Comparison of ENCODE assay signal across 1 cellular context in genomic region chr3:123765475-123766166, GRCh38.
TF ChIP-seq lines count a peak whose summit lies in the region.

No MANE protein-coding gene starts in this region.

TF ChIP-seq in GM12878, 131 proteins besides CTCF, POLR2A, EP300 and RAD21 (continued from another document):
- TF ChIP-seq PRDM15 (CRISPR knock-in tag; IDR thresholded peaks at IDR 0.05) (no peak), HDAC6 (IDR thresholded peaks at IDR 0.05; ENCODE audit: unreplicated experiment) (no peak), ATF7 (IDR thresholded peaks at IDR 0.05; ENCODE audit: low read depth) (no peak), MYB (IDR thresholded peaks at IDR 0.05; ENCODE audit: borderline replicate concordance, low read depth, low read length) (no peak), RUNX3 (IDR thresholded peaks at IDR 0.05; ENCODE audit: low read length) (no peak)
- TF ChIP-seq, protein P1, sequence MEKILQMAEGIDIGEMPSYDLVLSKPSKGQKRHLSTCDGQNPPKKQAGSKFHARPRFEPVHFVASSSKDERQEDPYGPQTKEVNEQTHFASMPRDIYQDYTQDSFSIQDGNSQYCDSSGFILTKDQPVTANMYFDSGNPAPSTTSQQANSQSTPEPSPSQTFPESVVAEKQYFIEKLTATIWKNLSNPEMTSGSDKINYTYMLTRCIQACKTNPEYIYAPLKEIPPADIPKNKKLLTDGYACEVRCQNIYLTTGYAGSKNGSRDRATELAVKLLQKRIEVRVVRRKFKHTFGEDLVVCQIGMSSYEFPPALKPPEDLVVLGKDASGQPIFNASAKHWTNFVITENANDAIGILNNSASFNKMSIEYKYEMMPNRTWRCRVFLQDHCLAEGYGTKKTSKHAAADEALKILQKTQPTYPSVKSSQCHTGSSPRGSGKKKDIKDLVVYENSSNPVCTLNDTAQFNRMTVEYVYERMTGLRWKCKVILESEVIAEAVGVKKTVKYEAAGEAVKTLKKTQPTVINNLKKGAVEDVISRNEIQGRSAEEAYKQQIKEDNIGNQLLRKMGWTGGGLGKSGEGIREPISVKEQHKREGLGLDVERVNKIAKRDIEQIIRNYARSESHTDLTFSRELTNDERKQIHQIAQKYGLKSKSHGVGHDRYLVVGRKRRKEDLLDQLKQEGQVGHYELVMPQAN (conservative IDR thresholded peaks at IDR 0.05): no peak
- TF ChIP-seq, protein P2, sequence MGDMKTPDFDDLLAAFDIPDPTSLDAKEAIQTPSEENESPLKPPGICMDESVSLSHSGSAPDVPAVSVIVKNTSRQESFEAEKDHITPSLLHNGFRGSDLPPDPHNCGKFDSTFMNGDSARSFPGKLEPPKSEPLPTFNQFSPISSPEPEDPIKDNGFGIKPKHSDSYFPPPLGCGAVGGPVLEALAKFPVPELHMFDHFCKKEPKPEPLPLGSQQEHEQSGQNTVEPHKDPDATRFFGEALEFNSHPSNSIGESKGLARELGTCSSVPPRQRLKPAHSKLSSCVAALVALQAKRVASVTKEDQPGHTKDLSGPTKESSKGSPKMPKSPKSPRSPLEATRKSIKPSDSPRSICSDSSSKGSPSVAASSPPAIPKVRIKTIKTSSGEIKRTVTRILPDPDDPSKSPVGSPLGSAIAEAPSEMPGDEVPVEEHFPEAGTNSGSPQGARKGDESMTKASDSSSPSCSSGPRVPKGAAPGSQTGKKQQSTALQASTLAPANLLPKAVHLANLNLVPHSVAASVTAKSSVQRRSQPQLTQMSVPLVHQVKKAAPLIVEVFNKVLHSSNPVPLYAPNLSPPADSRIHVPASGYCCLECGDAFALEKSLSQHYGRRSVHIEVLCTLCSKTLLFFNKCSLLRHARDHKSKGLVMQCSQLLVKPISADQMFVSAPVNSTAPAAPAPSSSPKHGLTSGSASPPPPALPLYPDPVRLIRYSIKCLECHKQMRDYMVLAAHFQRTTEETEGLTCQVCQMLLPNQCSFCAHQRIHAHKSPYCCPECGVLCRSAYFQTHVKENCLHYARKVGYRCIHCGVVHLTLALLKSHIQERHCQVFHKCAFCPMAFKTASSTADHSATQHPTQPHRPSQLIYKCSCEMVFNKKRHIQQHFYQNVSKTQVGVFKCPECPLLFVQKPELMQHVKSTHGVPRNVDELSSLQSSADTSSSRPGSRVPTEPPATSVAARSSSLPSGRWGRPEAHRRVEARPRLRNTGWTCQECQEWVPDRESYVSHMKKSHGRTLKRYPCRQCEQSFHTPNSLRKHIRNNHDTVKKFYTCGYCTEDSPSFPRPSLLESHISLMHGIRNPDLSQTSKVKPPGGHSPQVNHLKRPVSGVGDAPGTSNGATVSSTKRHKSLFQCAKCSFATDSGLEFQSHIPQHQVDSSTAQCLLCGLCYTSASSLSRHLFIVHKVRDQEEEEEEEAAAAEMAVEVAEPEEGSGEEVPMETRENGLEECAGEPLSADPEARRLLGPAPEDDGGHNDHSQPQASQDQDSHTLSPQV (IDR thresholded peaks at IDR 0.05): no peak
